1 cellular context compared by ENCODE assay signal in the genomic region with DNA sequence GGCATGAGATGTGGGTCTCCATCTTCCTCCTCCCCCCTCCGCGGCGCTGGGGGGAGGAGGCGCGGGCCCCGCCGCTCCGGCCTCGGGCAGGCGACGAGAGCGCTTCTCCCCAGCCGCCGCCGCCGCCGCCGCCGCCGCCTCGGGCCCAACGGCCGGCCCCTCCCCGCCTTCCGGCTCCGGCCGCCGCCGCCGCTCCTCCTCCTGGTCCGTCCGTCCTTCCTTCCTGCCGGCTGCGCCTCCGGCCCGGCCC.
TF ChIP-seq lines count a peak whose summit lies in the region.

No MANE protein-coding gene starts in this region.

TF ChIP-seq in SK-N-SH treated with all-trans-retinoic acid at 6 μM for 48 hours, 23 proteins besides CTCF, POLR2A, EP300 and RAD21 (continued from another document):
- TF ChIP-seq, protein P1, sequence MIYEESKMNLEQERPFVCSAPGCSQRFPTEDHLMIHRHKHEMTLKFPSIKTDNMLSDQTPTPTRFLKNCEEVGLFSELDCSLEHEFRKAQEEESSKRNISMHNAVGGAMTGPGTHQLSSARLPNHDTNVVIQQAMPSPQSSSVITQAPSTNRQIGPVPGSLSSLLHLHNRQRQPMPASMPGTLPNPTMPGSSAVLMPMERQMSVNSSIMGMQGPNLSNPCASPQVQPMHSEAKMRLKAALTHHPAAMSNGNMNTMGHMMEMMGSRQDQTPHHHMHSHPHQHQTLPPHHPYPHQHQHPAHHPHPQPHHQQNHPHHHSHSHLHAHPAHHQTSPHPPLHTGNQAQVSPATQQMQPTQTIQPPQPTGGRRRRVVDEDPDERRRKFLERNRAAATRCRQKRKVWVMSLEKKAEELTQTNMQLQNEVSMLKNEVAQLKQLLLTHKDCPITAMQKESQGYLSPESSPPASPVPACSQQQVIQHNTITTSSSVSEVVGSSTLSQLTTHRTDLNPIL (CRISPR knock-in tag; IDR thresholded peaks at IDR 0.05; ENCODE audit: low read depth) = no peak
- TF ChIP-seq ZFP3 (CRISPR knock-in tag; IDR thresholded peaks at IDR 0.05) (no peak), ESRRG (CRISPR knock-in tag; IDR thresholded peaks at IDR 0.05) (no peak), GLIS3 (CRISPR knock-in tag; IDR thresholded peaks at IDR 0.05) (no peak), ZNF565 (CRISPR knock-in tag; conservative IDR thresholded peaks at IDR 0.05; ENCODE audit: low read depth) (no peak), ZFP30 (CRISPR knock-in tag; IDR thresholded peaks at IDR 0.05) (no peak)
